1 cellular context compared by ENCODE assay signal in the genomic region with DNA sequence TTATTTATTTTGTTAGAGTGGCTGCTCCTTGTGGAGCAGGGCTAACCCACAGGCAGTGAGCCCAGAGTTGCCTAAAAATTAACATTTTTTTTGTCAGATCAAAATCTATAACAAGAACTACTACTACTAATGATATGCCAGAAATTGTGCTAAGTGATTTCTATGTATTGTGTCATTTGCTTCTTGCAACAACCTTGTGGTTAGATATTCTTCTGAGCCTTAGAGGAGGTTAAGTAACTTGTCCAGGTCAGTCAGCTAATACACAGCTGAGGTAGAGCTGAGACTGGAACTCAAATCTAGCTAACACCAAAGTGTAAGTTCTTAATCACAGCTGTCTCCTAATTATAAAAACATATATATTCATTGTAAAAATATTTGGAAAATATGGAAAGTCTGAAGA.
TF ChIP-seq lines count a peak whose summit lies in the region.

No MANE protein-coding gene starts in this region.

TF ChIP-seq in HepG2, 621 proteins besides CTCF, POLR2A, EP300 and RAD21:
- no peak for TF ChIP-seq ZNF891 (CRISPR knock-in tag; IDR thresholded peaks at IDR 0.05)
- TF ChIP-seq, protein P1, sequence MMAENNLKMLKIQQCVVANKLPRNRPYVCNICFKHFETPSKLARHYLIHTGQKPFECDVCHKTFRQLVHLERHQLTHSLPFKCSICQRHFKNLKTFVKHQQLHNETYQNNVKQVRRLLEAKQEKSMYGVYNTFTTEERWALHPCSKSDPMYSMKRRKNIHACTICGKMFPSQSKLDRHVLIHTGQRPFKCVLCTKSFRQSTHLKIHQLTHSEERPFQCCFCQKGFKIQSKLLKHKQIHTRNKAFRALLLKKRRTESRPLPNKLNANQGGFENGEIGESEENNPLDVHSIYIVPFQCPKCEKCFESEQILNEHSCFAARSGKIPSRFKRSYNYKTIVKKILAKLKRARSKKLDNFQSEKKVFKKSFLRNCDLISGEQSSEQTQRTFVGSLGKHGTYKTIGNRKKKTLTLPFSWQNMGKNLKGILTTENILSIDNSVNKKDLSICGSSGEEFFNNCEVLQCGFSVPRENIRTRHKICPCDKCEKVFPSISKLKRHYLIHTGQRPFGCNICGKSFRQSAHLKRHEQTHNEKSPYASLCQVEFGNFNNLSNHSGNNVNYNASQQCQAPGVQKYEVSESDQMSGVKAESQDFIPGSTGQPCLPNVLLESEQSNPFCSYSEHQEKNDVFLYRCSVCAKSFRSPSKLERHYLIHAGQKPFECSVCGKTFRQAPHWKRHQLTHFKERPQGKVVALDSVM (CRISPR knock-in tag; IDR thresholded peaks at IDR 0.05), result peak; percentile 5; the same call in 1 of the 2 replicates
TF ChIP-seq in HepG2: peak in this region for 1.
